19 cellular contexts compared by ENCODE assay signal in genomic region chr4:58453956-58454355, GRCh38.
A peak's percentile ranks its signal among the peaks of the same experiment; 100 is the strongest.
DNase-seq lines count a peak whose midpoint lies in the region; ATAC-seq and TF ChIP-seq lines count a peak whose summit lies in the region.
"Had no signal": no experiment of that assay in that cellular context is flagged by ENCODE, and none has a peak within 500 bp of the region (broad histone marks: within the 10 kb centered on the region; RNA-seq: fewer than 3 reads in every experiment).

No MANE protein-coding gene starts in this region.

- no peaks in the 10 kb centered on the region for H3K4me1 Mint-ChIP-seq in activated CD4-positive, alpha-beta T cell treated with anti-CD3 and anti-CD28 coated beads, Interleukin-2, amount 10 ng/mL, durations not matched to agents 7 days and 5 days
- H3K4me1 Mint-ChIP-seq: CD4-positive, alpha-beta memory T cell had no signal

- no peaks in the 10 kb centered on the region for H4K20me1 ChIP-seq in OCI-LY3 (ENCODE audit: insufficient read depth, low read length)

- H3K27me3 ChIP-seq in OCI-LY3 (ENCODE audit: low read depth, low read length) = no peaks in the 10 kb centered on the region
- H3K27me3 ChIP-seq: right lobe of liver, SJSA1 had no signal

- H3K27ac ChIP-seq in OCI-LY3 (ENCODE audit: low read length) = peak overlapping the region; percentile 25
- H3K27ac ChIP-seq: left ventricle myocardium inferior, right lobe of liver, SJSA1 had no signal

- DNase-seq in ureter (ENCODE audit: low spot score) (no peak), HUDEP-2 (lab: John Stamatoyannopoulos, UW; ENCODE audit: unreplicated experiment in 76 of 76) (no peak), NCI-H446 (lab: John Stamatoyannopoulos, UW) (no peak)
- DNase-seq in activated CD4-positive, alpha-beta T cell treated with anti-CD3 and anti-CD28 coated beads, Interleukin-2, amount 10 ng/mL, durations not matched to agents 7 days and 5 days = no peak
- DNase-seq: CD4-positive, alpha-beta memory T cell; glutamatergic neuron; left ventricle myocardium inferior; MV-4-11; NCI-H2029; NCI-H524 treated with DMSO at 0.1 percent for 48 hours; occipital lobe; right lobe of liver had no signal

- H3K4me3 Mint-ChIP-seq in activated CD4-positive, alpha-beta T cell treated with anti-CD3 and anti-CD28 coated beads, Interleukin-2, amount 10 ng/mL, durations not matched to agents 7 days and 5 days = no peak overlapping the region
- H3K4me3 Mint-ChIP-seq: CD4-positive, alpha-beta memory T cell had no signal

- CTCF ChIA-PET in activated CD4-positive, alpha-beta T cell treated with anti-CD3 and anti-CD28 coated beads, Interleukin-2, amount 10 ng/mL, durations not matched to agents 7 days and 5 days (lab: Charles Lee) = no interaction called here

- H3K9ac ChIP-seq in OCI-LY3 (ENCODE audit: low read length) = no peak overlapping the region; the same call in 1 of the 2 replicates

- H3K27me3 Mint-ChIP-seq in activated CD4-positive, alpha-beta T cell treated with anti-CD3 and anti-CD28 coated beads, Interleukin-2, amount 10 ng/mL, durations not matched to agents 7 days and 5 days = no peaks in the 10 kb centered on the region
- H3K27me3 Mint-ChIP-seq: CD4-positive, alpha-beta memory T cell had no signal

- ATAC-seq in GM18861 (IDR thresholded peaks at IDR 0.05; ENCODE audit: unreplicated experiment) (peak; percentile 75), GM21423 (IDR thresholded peaks at IDR 0.05; ENCODE audit: unreplicated experiment) (peak; percentile 93), HG02981 (IDR thresholded peaks at IDR 0.05; ENCODE audit: unreplicated experiment) (peak; percentile 86)
- ATAC-seq: K562, right lobe of liver had no signal

- H2AFZ ChIP-seq in OCI-LY3 (ENCODE audit: low read depth, low read length) = no peak overlapping the region; the same call in 1 of the 2 replicates

- H3K36me3 Mint-ChIP-seq in activated CD4-positive, alpha-beta T cell treated with anti-CD3 and anti-CD28 coated beads, Interleukin-2, amount 10 ng/mL, durations not matched to agents 7 days and 5 days (ENCODE audit: low read depth) = no peaks in the 10 kb centered on the region
- H3K36me3 Mint-ChIP-seq: CD4-positive, alpha-beta memory T cell had no signal

- no peaks in the 10 kb centered on the region for H3K36me3 ChIP-seq in OCI-LY3 (replicated peaks; ENCODE audit: low read depth, low read length)
- H3K36me3 ChIP-seq: left ventricle myocardium inferior, right lobe of liver, SJSA1 had no signal

- H3K27ac Mint-ChIP-seq in activated CD4-positive, alpha-beta T cell treated with anti-CD3 and anti-CD28 coated beads, Interleukin-2, amount 10 ng/mL, durations not matched to agents 7 days and 5 days = no peak overlapping the region
- H3K27ac Mint-ChIP-seq: activated T-helper 2 cell treated with anti-CD3 and anti-CD28 coated beads, Interferon-gamma antibody, Interleukin-2, Interleukin-4, amounts not matched to agents 10 μg/mL and 5 μg/mL and 100 μg/mL, durations not matched to agents 14 hours and 24 hours and 36 hours; CD4-positive, alpha-beta memory T cell had no signal

- no peak overlapping the region for H3K4me3 ChIP-seq in OCI-LY3 (ENCODE audit: low read length)
- H3K4me3 ChIP-seq: K562, left ventricle myocardium inferior, right lobe of liver, SJSA1 had no signal

- TF ChIP-seq CTCF in OCI-LY3 (IDR thresholded peaks at IDR 0.05; ENCODE audit: low read depth, low read length) = no peak

- peaks cover 27% of the 10 kb centered on the region for H3K4me1 ChIP-seq in OCI-LY3 (ENCODE audit: low read length)
- H3K4me1 ChIP-seq: left ventricle myocardium inferior, right lobe of liver, SJSA1 had no signal

- POLR2A ChIA-PET in activated CD4-positive, alpha-beta T cell treated with anti-CD3 and anti-CD28 coated beads, Interleukin-2, amount 10 ng/mL, durations not matched to agents 7 days and 5 days (lab: Charles Lee) = no interaction called here

- H3K4me2 ChIP-seq in OCI-LY3 (ENCODE audit: low read length) = peak overlapping the region; percentile 36

- H3K9me3 ChIP-seq in OCI-LY3 (ENCODE audit: insufficient read depth, low read length) = no peaks in the 10 kb centered on the region
- H3K9me3 ChIP-seq: left ventricle myocardium inferior, right lobe of liver, SJSA1 had no signal

- peaks cover 5% of the 10 kb centered on the region for H3K9me3 Mint-ChIP-seq in activated CD4-positive, alpha-beta T cell treated with anti-CD3 and anti-CD28 coated beads, Interleukin-2, amount 10 ng/mL, durations not matched to agents 7 days and 5 days

- no peaks in the 10 kb centered on the region for H3K79me2 ChIP-seq in OCI-LY3 (ENCODE audit: low read length)
